In genomic region chr4:18021720-18022571, GRCh38 we compare ENCODE assay signal across 8 cellular contexts. TPM values are rescaled to one million over a fixed set of nuclear protein-coding genes. Genes with fewer than 3 reads are reported as not detected.
DNase-seq lines count a peak whose midpoint lies in the region; ATAC-seq and TF ChIP-seq lines count a peak whose summit lies in the region.

LCORL (minus strand) TSS chr4:18021755; CDS start chr4:18021751, 4 bp downstream.

- H3K36me3 Mint-ChIP-seq in natural killer cell treated with Interleukin-12 subunit alpha and Interleukin-12 subunit beta and Interleukin-15 and Interleukin-18, amount 100 ng/mL, for 72 hours, result no peaks in the 10 kb centered on the region

- peak within 1 kb of the TSS; percentile 96 for H3K27ac ChIP-seq in RWPE1

- H3K4me1 Mint-ChIP-seq in natural killer cell treated with Interleukin-12 subunit alpha and Interleukin-12 subunit beta and Interleukin-15 and Interleukin-18, amount 100 ng/mL, for 72 hours (ENCODE audit: low read depth in 2 of 2), result peaks cover 15 to 41% of the 10 kb centered on the region in 2 donors

- POLR2A ChIA-PET in RWPE1 (lab: Yijun Ruan, JAX; ENCODE audit: low non-redundant PET), result no interaction called here

- H3K9me3 Mint-ChIP-seq in natural killer cell treated with Interleukin-12 subunit alpha and Interleukin-12 subunit beta and Interleukin-15 and Interleukin-18, amount 100 ng/mL, for 72 hours, result no peaks in the 10 kb centered on the region

- H3K4me3 ChIP-seq in LNCaP clone FGC (ENCODE audit: low read depth, low read length) (peak within 1 kb of the TSS; percentile 78), fibroblast of pulmonary artery (replicated peaks; ENCODE audit: low read depth, low read length) (peak within 1 kb of the TSS; percentile 63)

- ATAC-seq in natural killer cell treated with Interleukin-12 subunit alpha and Interleukin-12 subunit beta and Interleukin-15 and Interleukin-18, amount 100 ng/mL, for 72 hours, result peak; percentile 88 to 92
- peak; percentile 88 for ATAC-seq in stimulated activated naive CD8-positive, alpha-beta T cell treated with anti-CD3 and anti-CD28 coated beads, Interleukin-15, Interleukin-2, amounts not matched to agents 100 U/mL and 50 U/mL, for 24 hours

- CTCF ChIA-PET in RWPE1 (lab: Yijun Ruan, JAX), result interaction anchor here (0.6 kb wide), 1 partner anchor 434 kb away, joined by 5 read pairs; no protein-coding TSS in a partner anchor

- peak; percentile 97 for DNase-seq in EL
- DNase-seq in GOT3 (lab: John Stamatoyannopoulos, UW), result peak; percentile 76
- peak; percentile 90 for DNase-seq in LNCaP clone FGC (ENCODE audit: low read depth)
- DNase-seq in RWPE1 (ENCODE audit: low spot score), result peak; percentile 87
- peak; percentile 79 for DNase-seq in activated effector memory CD4-positive, alpha-beta T cell treated with Interleukin-2 at 50 U/mL for 16 hours
- DNase-seq in fibroblast of pulmonary artery (ENCODE audit: low read depth), result peak; percentile 98
- peak; percentile 94 for DNase-seq in natural killer cell treated with Interleukin-12 subunit alpha and Interleukin-12 subunit beta and Interleukin-15 and Interleukin-18, amount 100 ng/mL, for 72 hours (ENCODE audit: low spot score)
- peak; percentile 88 for DNase-seq in stimulated activated naive CD8-positive, alpha-beta T cell treated with anti-CD3 and anti-CD28 coated beads, Interleukin-15, Interleukin-2, amounts not matched to agents 100 U/mL and 50 U/mL, for 24 hours

- peak within 1 kb of the TSS; percentile 97 for H3K4me3 Mint-ChIP-seq in natural killer cell treated with Interleukin-12 subunit alpha and Interleukin-12 subunit beta and Interleukin-15 and Interleukin-18, amount 100 ng/mL, for 72 hours

- TF ChIP-seq CTCF in LNCaP clone FGC (IDR thresholded peaks at IDR 0.05; ENCODE audit: control insufficient read depth, extremely low read depth, insufficient read depth) (0 out of 2 replicates have a peak, but pooled peaks have one; percentile 12), RWPE1 (conservative IDR thresholded peaks at IDR 0.05; ENCODE audit: low read depth) (no peak), fibroblast of pulmonary artery (IDR thresholded peaks at IDR 0.05; ENCODE audit: low read length, missing control alignments) (peak; percentile 3)

- H3K27ac Mint-ChIP-seq in natural killer cell treated with Interleukin-12 subunit alpha and Interleukin-12 subunit beta and Interleukin-15 and Interleukin-18, amount 100 ng/mL, for 72 hours, result peak within 1 kb of the TSS; percentile 81 to 83

- H3K27me3 Mint-ChIP-seq in natural killer cell treated with Interleukin-12 subunit alpha and Interleukin-12 subunit beta and Interleukin-15 and Interleukin-18, amount 100 ng/mL, for 72 hours, result peaks cover 3 to 13% of the 10 kb centered on the region in 2 donors

RNA-seq across cellular contexts. Expression of gene LCORL, which starts in this region (rescaled TPM):
- 10 to 100 TPM; 12.9 to 14.9 TPM for total RNA-seq in natural killer cell treated with Interleukin-12 subunit alpha and Interleukin-12 subunit beta and Interleukin-15 and Interleukin-18, amount 100 ng/mL, for 72 hours

Comparison
In these comparisons a context has a peak if more than half of its experiments do, and no peak if none do; other contexts are left out.
1. Peak in every context shown above with its lines: DNase-seq, ATAC-seq, H3K4me3 ChIP-seq and H3K27ac ChIP-seq.